2 cellular contexts compared by ENCODE assay signal in the genomic region with DNA sequence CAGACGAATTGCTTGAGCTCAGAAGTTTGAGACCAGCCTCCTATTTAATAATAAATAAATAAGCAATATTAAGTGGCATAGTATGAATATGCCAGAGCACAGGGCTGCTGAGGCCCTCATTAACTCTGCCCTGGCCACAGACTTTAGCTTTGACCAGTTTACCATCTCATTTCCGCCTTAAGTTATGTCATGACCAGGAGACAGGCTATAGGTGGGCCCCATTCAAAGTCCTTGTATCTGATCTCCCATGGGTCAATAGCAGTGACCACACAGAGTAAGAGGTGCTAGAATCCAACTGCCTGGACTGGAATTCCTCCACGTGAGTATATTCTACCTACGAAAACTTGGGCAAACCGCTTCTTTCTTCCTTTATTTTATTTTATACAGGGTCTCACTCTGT.
A peak's percentile ranks its signal among the peaks of the same experiment; 100 is the strongest.
TF ChIP-seq lines count a peak whose summit lies in the region.

No MANE protein-coding gene starts in this region.

TF ChIP-seq in HepG2, 621 proteins besides CTCF, POLR2A, EP300 and RAD21 (continues in another document):
- TF ChIP-seq, protein P1, sequence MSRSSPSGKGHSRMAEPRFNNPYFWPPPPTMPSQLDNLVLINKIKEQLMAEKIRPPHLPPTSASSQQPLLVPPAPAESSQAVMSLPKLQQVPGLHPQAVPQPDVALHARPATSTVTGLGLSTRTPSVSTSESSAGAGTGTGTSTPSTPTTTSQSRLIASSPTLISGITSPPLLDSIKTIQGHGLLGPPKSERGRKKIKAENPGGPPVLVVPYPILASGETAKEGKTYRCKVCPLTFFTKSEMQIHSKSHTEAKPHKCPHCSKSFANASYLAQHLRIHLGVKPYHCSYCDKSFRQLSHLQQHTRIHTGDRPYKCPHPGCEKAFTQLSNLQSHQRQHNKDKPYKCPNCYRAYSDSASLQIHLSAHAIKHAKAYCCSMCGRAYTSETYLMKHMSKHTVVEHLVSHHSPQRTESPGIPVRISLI (CRISPR knock-in tag; IDR thresholded peaks at IDR 0.05; ENCODE audit: borderline replicate concordance): no peak
- TF ChIP-seq, protein P2, sequence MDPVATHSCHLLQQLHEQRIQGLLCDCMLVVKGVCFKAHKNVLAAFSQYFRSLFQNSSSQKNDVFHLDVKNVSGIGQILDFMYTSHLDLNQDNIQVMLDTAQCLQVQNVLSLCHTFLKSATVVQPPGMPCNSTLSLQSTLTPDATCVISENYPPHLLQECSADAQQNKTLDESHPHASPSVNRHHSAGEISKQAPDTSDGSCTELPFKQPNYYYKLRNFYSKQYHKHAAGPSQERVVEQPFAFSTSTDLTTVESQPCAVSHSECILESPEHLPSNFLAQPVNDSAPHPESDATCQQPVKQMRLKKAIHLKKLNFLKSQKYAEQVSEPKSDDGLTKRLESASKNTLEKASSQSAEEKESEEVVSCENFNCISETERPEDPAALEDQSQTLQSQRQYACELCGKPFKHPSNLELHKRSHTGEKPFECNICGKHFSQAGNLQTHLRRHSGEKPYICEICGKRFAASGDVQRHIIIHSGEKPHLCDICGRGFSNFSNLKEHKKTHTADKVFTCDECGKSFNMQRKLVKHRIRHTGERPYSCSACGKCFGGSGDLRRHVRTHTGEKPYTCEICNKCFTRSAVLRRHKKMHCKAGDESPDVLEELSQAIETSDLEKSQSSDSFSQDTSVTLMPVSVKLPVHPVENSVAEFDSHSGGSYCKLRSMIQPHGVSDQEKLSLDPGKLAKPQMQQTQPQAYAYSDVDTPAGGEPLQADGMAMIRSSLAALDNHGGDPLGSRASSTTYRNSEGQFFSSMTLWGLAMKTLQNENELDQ (CRISPR knock-in tag; IDR thresholded peaks at IDR 0.05; ENCODE audit: borderline replicate concordance): no peak
- no peak for TF ChIP-seq ZNF224 (CRISPR knock-in tag; IDR thresholded peaks at IDR 0.05)
- 0 out of 2 replicates have a peak, but pooled peaks have one; percentile 27 for TF ChIP-seq RARA (CRISPR knock-in tag; IDR thresholded peaks at IDR 0.05)
- TF ChIP-seq MAZ (IDR thresholded peaks at IDR 0.05; ENCODE audit: borderline replicate concordance, low read depth, low read length): no peak
- 0 out of 2 replicates have a peak, but pooled peaks have one; percentile 36 for TF ChIP-seq MAZ (CRISPR knock-in tag; IDR thresholded peaks at IDR 0.05; ENCODE audit: low read depth)
- no peak for TF ChIP-seq ZNF614 (CRISPR knock-in tag; IDR thresholded peaks at IDR 0.05; ENCODE audit: borderline replicate concordance)
- no peak for TF ChIP-seq NR2F1 (CRISPR knock-in tag; IDR thresholded peaks at IDR 0.05)
- TF ChIP-seq ZNF557 (CRISPR knock-in tag; IDR thresholded peaks at IDR 0.05): no peak
- TF ChIP-seq GABPA (IDR thresholded peaks at IDR 0.05; ENCODE audit: low read depth, low read length): no peak
- TF ChIP-seq GABPA (CRISPR knock-in tag; IDR thresholded peaks at IDR 0.05; ENCODE audit: low read depth): peak; percentile 44; the same call in 1 of the 2 replicates
- TF ChIP-seq PHB2 (IDR thresholded peaks at IDR 0.05; ENCODE audit: partially characterized antibody): no peak
- no peak for TF ChIP-seq ZNF720 (CRISPR knock-in tag; IDR thresholded peaks at IDR 0.05)
- no peak for TF ChIP-seq EEA1 (CRISPR knock-in tag; IDR thresholded peaks at IDR 0.05; ENCODE audit: borderline replicate concordance)
- TF ChIP-seq, protein P3, sequence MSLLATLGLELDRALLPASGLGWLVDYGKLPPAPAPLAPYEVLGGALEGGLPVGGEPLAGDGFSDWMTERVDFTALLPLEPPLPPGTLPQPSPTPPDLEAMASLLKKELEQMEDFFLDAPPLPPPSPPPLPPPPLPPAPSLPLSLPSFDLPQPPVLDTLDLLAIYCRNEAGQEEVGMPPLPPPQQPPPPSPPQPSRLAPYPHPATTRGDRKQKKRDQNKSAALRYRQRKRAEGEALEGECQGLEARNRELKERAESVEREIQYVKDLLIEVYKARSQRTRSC (CRISPR knock-in tag; IDR thresholded peaks at IDR 0.05; ENCODE audit: low read depth): no peak
- TF ChIP-seq MBNL3 (CRISPR knock-in tag; conservative IDR thresholded peaks at IDR 0.05): no peak
- TF ChIP-seq, protein P4, sequence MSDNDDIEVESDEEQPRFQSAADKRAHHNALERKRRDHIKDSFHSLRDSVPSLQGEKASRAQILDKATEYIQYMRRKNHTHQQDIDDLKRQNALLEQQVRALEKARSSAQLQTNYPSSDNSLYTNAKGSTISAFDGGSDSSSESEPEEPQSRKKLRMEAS (IDR thresholded peaks at IDR 0.05): 0 out of 2 replicates have a peak, but pooled peaks have one; percentile 29
- TF ChIP-seq GATAD2A (CRISPR knock-in tag; IDR thresholded peaks at IDR 0.05): peak; percentile 37; the same call in 1 of the 2 replicates
- TF ChIP-seq ZFY (CRISPR knock-in tag; IDR thresholded peaks at IDR 0.05): no peak
- TF ChIP-seq AGO2 (optimal IDR thresholded peaks at IDR 0.05; ENCODE audit: low read depth, low read length): no peak
- TF ChIP-seq, protein P5, sequence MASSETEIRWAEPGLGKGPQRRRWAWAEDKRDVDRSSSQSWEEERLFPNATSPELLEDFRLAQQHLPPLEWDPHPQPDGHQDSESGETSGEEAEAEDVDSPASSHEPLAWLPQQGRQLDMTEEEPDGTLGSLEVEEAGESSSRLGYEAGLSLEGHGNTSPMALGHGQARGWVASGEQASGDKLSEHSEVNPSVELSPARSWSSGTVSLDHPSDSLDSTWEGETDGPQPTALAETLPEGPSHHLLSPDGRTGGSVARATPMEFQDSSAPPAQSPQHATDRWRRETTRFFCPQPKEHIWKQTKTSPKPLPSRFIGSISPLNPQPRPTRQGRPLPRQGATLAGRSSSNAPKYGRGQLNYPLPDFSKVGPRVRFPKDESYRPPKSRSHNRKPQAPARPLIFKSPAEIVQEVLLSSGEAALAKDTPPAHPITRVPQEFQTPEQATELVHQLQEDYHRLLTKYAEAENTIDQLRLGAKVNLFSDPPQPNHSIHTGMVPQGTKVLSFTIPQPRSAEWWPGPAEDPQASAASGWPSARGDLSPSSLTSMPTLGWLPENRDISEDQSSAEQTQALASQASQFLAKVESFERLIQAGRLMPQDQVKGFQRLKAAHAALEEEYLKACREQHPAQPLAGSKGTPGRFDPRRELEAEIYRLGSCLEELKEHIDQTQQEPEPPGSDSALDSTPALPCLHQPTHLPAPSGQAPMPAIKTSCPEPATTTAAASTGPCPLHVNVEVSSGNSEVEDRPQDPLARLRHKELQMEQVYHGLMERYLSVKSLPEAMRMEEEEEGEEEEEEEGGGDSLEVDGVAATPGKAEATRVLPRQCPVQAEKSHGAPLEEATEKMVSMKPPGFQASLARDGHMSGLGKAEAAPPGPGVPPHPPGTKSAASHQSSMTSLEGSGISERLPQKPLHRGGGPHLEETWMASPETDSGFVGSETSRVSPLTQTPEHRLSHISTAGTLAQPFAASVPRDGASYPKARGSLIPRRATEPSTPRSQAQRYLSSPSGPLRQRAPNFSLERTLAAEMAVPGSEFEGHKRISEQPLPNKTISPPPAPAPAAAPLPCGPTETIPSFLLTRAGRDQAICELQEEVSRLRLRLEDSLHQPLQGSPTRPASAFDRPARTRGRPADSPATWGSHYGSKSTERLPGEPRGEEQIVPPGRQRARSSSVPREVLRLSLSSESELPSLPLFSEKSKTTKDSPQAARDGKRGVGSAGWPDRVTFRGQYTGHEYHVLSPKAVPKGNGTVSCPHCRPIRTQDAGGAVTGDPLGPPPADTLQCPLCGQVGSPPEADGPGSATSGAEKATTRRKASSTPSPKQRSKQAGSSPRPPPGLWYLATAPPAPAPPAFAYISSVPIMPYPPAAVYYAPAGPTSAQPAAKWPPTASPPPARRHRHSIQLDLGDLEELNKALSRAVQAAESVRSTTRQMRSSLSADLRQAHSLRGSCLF (CRISPR knock-in tag; IDR thresholded peaks at IDR 0.05; ENCODE audit: borderline replicate concordance): no peak

TF ChIP-seq in K562, 482 proteins besides CTCF, POLR2A, EP300 and RAD21 (continues in another document):
- TF ChIP-seq ATF1 (CRISPR knock-in tag; IDR thresholded peaks at IDR 0.05) (no peak), ATF1 (tag; IDR thresholded peaks at IDR 0.05) (no peak), ZC3H11A (IDR thresholded peaks at IDR 0.05; ENCODE audit: low read depth, low read length) (no peak), MEF2A (IDR thresholded peaks at IDR 0.05; ENCODE audit: control insufficient read depth, low read depth, low read length) (no peak), HEY1 (CRISPR knock-in tag; IDR thresholded peaks at IDR 0.05; ENCODE audit: borderline replicate concordance) (no peak), SRSF9 (IDR thresholded peaks at IDR 0.05; ENCODE audit: borderline replicate concordance, low read depth, low read length) (no peak), BRF1 (IDR thresholded peaks at IDR 0.05; ENCODE audit: borderline replicate concordance, extremely low read depth, insufficient read length) (no peak), SAFB (IDR thresholded peaks at IDR 0.05; ENCODE audit: borderline replicate concordance, low read depth, low read length) (no peak), HNRNPUL1 (IDR thresholded peaks at IDR 0.05; ENCODE audit: low read length) (no peak), SNIP1 (IDR thresholded peaks at IDR 0.05; ENCODE audit: low read depth) (no peak), SMC3 (conservative IDR thresholded peaks at IDR 0.05; ENCODE audit: insufficient read depth, low read depth, low read length) (no peak)
- TF ChIP-seq, protein P6, sequence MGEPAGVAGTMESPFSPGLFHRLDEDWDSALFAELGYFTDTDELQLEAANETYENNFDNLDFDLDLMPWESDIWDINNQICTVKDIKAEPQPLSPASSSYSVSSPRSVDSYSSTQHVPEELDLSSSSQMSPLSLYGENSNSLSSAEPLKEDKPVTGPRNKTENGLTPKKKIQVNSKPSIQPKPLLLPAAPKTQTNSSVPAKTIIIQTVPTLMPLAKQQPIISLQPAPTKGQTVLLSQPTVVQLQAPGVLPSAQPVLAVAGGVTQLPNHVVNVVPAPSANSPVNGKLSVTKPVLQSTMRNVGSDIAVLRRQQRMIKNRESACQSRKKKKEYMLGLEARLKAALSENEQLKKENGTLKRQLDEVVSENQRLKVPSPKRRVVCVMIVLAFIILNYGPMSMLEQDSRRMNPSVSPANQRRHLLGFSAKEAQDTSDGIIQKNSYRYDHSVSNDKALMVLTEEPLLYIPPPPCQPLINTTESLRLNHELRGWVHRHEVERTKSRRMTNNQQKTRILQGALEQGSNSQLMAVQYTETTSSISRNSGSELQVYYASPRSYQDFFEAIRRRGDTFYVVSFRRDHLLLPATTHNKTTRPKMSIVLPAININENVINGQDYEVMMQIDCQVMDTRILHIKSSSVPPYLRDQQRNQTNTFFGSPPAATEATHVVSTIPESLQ (CRISPR knock-in tag; IDR thresholded peaks at IDR 0.05): no peak
- TF ChIP-seq, protein P7, sequence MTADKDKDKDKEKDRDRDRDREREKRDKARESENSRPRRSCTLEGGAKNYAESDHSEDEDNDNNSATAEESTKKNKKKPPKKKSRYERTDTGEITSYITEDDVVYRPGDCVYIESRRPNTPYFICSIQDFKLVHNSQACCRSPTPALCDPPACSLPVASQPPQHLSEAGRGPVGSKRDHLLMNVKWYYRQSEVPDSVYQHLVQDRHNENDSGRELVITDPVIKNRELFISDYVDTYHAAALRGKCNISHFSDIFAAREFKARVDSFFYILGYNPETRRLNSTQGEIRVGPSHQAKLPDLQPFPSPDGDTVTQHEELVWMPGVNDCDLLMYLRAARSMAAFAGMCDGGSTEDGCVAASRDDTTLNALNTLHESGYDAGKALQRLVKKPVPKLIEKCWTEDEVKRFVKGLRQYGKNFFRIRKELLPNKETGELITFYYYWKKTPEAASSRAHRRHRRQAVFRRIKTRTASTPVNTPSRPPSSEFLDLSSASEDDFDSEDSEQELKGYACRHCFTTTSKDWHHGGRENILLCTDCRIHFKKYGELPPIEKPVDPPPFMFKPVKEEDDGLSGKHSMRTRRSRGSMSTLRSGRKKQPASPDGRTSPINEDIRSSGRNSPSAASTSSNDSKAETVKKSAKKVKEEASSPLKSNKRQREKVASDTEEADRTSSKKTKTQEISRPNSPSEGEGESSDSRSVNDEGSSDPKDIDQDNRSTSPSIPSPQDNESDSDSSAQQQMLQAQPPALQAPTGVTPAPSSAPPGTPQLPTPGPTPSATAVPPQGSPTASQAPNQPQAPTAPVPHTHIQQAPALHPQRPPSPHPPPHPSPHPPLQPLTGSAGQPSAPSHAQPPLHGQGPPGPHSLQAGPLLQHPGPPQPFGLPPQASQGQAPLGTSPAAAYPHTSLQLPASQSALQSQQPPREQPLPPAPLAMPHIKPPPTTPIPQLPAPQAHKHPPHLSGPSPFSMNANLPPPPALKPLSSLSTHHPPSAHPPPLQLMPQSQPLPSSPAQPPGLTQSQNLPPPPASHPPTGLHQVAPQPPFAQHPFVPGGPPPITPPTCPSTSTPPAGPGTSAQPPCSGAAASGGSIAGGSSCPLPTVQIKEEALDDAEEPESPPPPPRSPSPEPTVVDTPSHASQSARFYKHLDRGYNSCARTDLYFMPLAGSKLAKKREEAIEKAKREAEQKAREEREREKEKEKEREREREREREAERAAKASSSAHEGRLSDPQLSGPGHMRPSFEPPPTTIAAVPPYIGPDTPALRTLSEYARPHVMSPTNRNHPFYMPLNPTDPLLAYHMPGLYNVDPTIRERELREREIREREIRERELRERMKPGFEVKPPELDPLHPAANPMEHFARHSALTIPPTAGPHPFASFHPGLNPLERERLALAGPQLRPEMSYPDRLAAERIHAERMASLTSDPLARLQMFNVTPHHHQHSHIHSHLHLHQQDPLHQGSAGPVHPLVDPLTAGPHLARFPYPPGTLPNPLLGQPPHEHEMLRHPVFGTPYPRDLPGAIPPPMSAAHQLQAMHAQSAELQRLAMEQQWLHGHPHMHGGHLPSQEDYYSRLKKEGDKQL (CRISPR knock-in tag; IDR thresholded peaks at IDR 0.05; ENCODE audit: borderline replicate concordance): no peak
- TF ChIP-seq, protein P8, sequence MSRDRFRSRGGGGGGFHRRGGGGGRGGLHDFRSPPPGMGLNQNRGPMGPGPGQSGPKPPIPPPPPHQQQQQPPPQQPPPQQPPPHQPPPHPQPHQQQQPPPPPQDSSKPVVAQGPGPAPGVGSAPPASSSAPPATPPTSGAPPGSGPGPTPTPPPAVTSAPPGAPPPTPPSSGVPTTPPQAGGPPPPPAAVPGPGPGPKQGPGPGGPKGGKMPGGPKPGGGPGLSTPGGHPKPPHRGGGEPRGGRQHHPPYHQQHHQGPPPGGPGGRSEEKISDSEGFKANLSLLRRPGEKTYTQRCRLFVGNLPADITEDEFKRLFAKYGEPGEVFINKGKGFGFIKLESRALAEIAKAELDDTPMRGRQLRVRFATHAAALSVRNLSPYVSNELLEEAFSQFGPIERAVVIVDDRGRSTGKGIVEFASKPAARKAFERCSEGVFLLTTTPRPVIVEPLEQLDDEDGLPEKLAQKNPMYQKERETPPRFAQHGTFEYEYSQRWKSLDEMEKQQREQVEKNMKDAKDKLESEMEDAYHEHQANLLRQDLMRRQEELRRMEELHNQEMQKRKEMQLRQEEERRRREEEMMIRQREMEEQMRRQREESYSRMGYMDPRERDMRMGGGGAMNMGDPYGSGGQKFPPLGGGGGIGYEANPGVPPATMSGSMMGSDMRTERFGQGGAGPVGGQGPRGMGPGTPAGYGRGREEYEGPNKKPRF (IDR thresholded peaks at IDR 0.05; ENCODE audit: low read depth, low read length): no peak
- TF ChIP-seq, protein P9, sequence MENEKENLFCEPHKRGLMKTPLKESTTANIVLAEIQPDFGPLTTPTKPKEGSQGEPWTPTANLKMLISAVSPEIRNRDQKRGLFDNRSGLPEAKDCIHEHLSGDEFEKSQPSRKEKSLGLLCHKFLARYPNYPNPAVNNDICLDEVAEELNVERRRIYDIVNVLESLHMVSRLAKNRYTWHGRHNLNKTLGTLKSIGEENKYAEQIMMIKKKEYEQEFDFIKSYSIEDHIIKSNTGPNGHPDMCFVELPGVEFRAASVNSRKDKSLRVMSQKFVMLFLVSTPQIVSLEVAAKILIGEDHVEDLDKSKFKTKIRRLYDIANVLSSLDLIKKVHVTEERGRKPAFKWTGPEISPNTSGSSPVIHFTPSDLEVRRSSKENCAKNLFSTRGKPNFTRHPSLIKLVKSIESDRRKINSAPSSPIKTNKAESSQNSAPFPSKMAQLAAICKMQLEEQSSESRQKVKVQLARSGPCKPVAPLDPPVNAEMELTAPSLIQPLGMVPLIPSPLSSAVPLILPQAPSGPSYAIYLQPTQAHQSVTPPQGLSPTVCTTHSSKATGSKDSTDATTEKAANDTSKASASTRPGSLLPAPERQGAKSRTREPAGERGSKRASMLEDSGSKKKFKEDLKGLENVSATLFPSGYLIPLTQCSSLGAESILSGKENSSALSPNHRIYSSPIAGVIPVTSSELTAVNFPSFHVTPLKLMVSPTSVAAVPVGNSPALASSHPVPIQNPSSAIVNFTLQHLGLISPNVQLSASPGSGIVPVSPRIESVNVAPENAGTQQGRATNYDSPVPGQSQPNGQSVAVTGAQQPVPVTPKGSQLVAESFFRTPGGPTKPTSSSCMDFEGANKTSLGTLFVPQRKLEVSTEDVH (IDR thresholded peaks at IDR 0.05; ENCODE audit: low read depth, partially characterized antibody): no peak
